18 cellular contexts compared by ENCODE assay signal in genomic region chr12:128763395-128763794, GRCh38.
DNase-seq lines count a peak whose midpoint lies in the region; ATAC-seq and TF ChIP-seq lines count a peak whose summit lies in the region.
"Had no signal": no experiment of that assay in that cellular context is flagged by ENCODE, and none has a peak within 500 bp of the region (broad histone marks: within the 10 kb centered on the region; RNA-seq: fewer than 3 reads in every experiment).

No MANE protein-coding gene starts in this region.

- H3K4me3 Mint-ChIP-seq in stimulated activated naive CD8-positive, alpha-beta T cell treated with anti-CD3 and anti-CD28 coated beads, Interleukin-15, amount 100 ng/mL, for 72 hours, result no peak overlapping the region
- H3K4me3 Mint-ChIP-seq: HFFc6 had no signal

- H3K36me3 ChIP-seq in upper lobe of right lung, result no peaks in the 10 kb centered on the region
- H3K36me3 ChIP-seq: BLaER1 treated with 17β-estradiol and CSF1 and Interleukin-3, amounts not matched to agents 10 nM and 100 nM had no signal

- ATAC-seq in stimulated activated naive CD8-positive, alpha-beta T cell treated with anti-CD3 and anti-CD28 coated beads, Interleukin-15, Interleukin-2, amounts not matched to agents 100 U/mL and 50 U/mL, for 24 hours, result peak; percentile 49
- ATAC-seq in stimulated activated naive CD8-positive, alpha-beta T cell treated with anti-CD3 and anti-CD28 coated beads, Interleukin-15, amount 100 ng/mL, for 72 hours, result no peak
- peak; percentile 47 for ATAC-seq in upper lobe of right lung
- ATAC-seq: Panc1, Right ventricle myocardium inferior had no signal

- no peak overlapping the region for H3K27ac ChIP-seq in upper lobe of right lung
- H3K27ac ChIP-seq: BLaER1 treated with 17β-estradiol and CSF1 and Interleukin-3, amounts not matched to agents 10 nM and 100 nM; SK-N-MC had no signal

- peaks cover 34% of the 10 kb centered on the region for H3K27me3 Mint-ChIP-seq in stimulated activated naive CD8-positive, alpha-beta T cell treated with anti-CD3 and anti-CD28 coated beads, Interleukin-15, amount 100 ng/mL, for 72 hours

- H3K27ac Mint-ChIP-seq in stimulated activated naive CD8-positive, alpha-beta T cell treated with anti-CD3 and anti-CD28 coated beads, Interleukin-15, amount 100 ng/mL, for 72 hours, result no peak overlapping the region
- H3K27ac Mint-ChIP-seq: HFFc6 had no signal

- no peak overlapping the region for H3K4me3 ChIP-seq in upper lobe of right lung
- H3K4me3 ChIP-seq: BLaER1 treated with 17β-estradiol and CSF1 and Interleukin-3, amounts not matched to agents 10 nM and 100 nM; SK-N-MC had no signal

- no peak for DNase-seq in stimulated activated naive CD8-positive, alpha-beta T cell treated with anti-CD3 and anti-CD28 coated beads, Interleukin-15, Interleukin-2, amounts not matched to agents 100 U/mL and 50 U/mL, for 24 hours
- DNase-seq in stimulated activated naive CD8-positive, alpha-beta T cell treated with anti-CD3 and anti-CD28 coated beads, Interleukin-15, amount 100 ng/mL, for 72 hours, result no peak
- DNase-seq in SK-N-DZ (ENCODE audit: low spot score) (peak; percentile 35), mesenteric fat pad (ENCODE audit: low spot score) (peak; percentile 60), upper lobe of right lung (no peak), NCI-H2171 treated with DMSO at 0.1 percent for 48 hours (lab: John Stamatoyannopoulos, UW) (no peak), NCI-H2196 treated with DMSO at 0.1 percent for 48 hours (lab: John Stamatoyannopoulos, UW; ENCODE audit: unreplicated experiment) (no peak), GOT3 (lab: John Stamatoyannopoulos, UW) (no peak)
- DNase-seq: H7, HFFc6, NCI-H1092 treated with DMSO at 0.1 percent for 48 hours, NCI-H2081, NCI-H345, NCI-H524 treated with DMSO at 0.1 percent for 48 hours had no signal

- no peaks in the 10 kb centered on the region for H3K4me1 Mint-ChIP-seq in stimulated activated naive CD8-positive, alpha-beta T cell treated with anti-CD3 and anti-CD28 coated beads, Interleukin-15, amount 100 ng/mL, for 72 hours

- no peaks in the 10 kb centered on the region for H3K9me3 Mint-ChIP-seq in stimulated activated naive CD8-positive, alpha-beta T cell treated with anti-CD3 and anti-CD28 coated beads, Interleukin-15, amount 100 ng/mL, for 72 hours

- intact Hi-C loops in upper lobe of right lung (cut with DNase I), result no loop called here

- H3K27me3 ChIP-seq in upper lobe of right lung, result peaks cover 25% of the 10 kb centered on the region
- H3K27me3 ChIP-seq: BLaER1 treated with 17β-estradiol and CSF1 and Interleukin-3, amounts not matched to agents 10 nM and 100 nM had no signal

- no peaks in the 10 kb centered on the region for H3K9me3 ChIP-seq in upper lobe of right lung
- H3K9me3 ChIP-seq: BLaER1 treated with 17β-estradiol and CSF1 and Interleukin-3, amounts not matched to agents 10 nM and 100 nM had no signal

- no peaks in the 10 kb centered on the region for H3K4me1 ChIP-seq in upper lobe of right lung
- H3K4me1 ChIP-seq: BLaER1 treated with 17β-estradiol and CSF1 and Interleukin-3, amounts not matched to agents 10 nM and 100 nM had no signal

- no peak for TF ChIP-seq CTCF in upper lobe of right lung (IDR thresholded peaks at IDR 0.05)

Comparison
In these comparisons a context has a peak if more than half of its experiments do, and no peak if none do; other contexts are left out.
1. DNase-seq: peak in SK-N-DZ (single experiment) and mesenteric fat pad (single experiment); none in stimulated activated naive CD8-positive, alpha-beta T cell treated with anti-CD3 and anti-CD28 coated beads, Interleukin-15, Interleukin-2, amounts not matched to agents 100 U/mL and 50 U/mL, for 24 hours (single experiment), stimulated activated naive CD8-positive, alpha-beta T cell treated with anti-CD3 and anti-CD28 coated beads, Interleukin-15, amount 100 ng/mL, for 72 hours (0 of 2), upper lobe of right lung (single experiment), NCI-H2171 treated with DMSO at 0.1 percent for 48 hours (single experiment), NCI-H2196 treated with DMSO at 0.1 percent for 48 hours (single experiment) and GOT3 (single experiment).